In genomic region chr5:55568629-55569512, GRCh38 we compare ENCODE assay signal across 1 cellular context.
TF ChIP-seq lines count a peak whose summit lies in the region.

No MANE protein-coding gene starts in this region.

TF ChIP-seq in HepG2, 621 proteins besides CTCF, POLR2A, EP300 and RAD21:
- TF ChIP-seq ZNF704 (CRISPR knock-in tag; IDR thresholded peaks at IDR 0.05; ENCODE audit: borderline replicate concordance), result no peak
- TF ChIP-seq ZFP36L1 (CRISPR knock-in tag; IDR thresholded peaks at IDR 0.05), result no peak
- no peak for TF ChIP-seq SUZ12 (IDR thresholded peaks at IDR 0.05; ENCODE audit: low read depth, low read length)
- TF ChIP-seq NONO (IDR thresholded peaks at IDR 0.05), result no peak
- no peak for TF ChIP-seq NONO (CRISPR knock-in tag; conservative IDR thresholded peaks at IDR 0.05)
- TF ChIP-seq MYC (CRISPR knock-in tag; IDR thresholded peaks at IDR 0.05; ENCODE audit: borderline replicate concordance), result no peak
- TF ChIP-seq ZMAT3 (CRISPR knock-in tag; conservative IDR thresholded peaks at IDR 0.05), result no peak
- no peak for TF ChIP-seq ZNF883 (CRISPR knock-in tag; IDR thresholded peaks at IDR 0.05; ENCODE audit: not compliant biosample characterization)
- TF ChIP-seq ZNF629 (CRISPR knock-in tag; conservative IDR thresholded peaks at IDR 0.05), result no peak
- no peak for TF ChIP-seq RARA (CRISPR knock-in tag; IDR thresholded peaks at IDR 0.05)
- TF ChIP-seq TEF (CRISPR knock-in tag; IDR thresholded peaks at IDR 0.05), result no peak
- TF ChIP-seq ZBTB20 (CRISPR knock-in tag; IDR thresholded peaks at IDR 0.05; ENCODE audit: borderline replicate concordance, low read depth), result no peak
- TF ChIP-seq ATF1 (CRISPR knock-in tag; IDR thresholded peaks at IDR 0.05), result no peak
- TF ChIP-seq ZNF121 (CRISPR knock-in tag; IDR thresholded peaks at IDR 0.05), result no peak
- TF ChIP-seq MXI1 (IDR thresholded peaks at IDR 0.05; ENCODE audit: borderline replicate concordance, low read depth, low read length), result no peak
- TF ChIP-seq NFAT5 (CRISPR knock-in tag; IDR thresholded peaks at IDR 0.05), result no peak
- no peak for TF ChIP-seq NFE2L2 (IDR thresholded peaks at IDR 0.05; ENCODE audit: low read length)
- TF ChIP-seq ZNF350 (CRISPR knock-in tag; IDR thresholded peaks at IDR 0.05; ENCODE audit: borderline replicate concordance, low read depth), result no peak
